ENCODE assay signal across 9 cellular contexts in the genomic region with DNA sequence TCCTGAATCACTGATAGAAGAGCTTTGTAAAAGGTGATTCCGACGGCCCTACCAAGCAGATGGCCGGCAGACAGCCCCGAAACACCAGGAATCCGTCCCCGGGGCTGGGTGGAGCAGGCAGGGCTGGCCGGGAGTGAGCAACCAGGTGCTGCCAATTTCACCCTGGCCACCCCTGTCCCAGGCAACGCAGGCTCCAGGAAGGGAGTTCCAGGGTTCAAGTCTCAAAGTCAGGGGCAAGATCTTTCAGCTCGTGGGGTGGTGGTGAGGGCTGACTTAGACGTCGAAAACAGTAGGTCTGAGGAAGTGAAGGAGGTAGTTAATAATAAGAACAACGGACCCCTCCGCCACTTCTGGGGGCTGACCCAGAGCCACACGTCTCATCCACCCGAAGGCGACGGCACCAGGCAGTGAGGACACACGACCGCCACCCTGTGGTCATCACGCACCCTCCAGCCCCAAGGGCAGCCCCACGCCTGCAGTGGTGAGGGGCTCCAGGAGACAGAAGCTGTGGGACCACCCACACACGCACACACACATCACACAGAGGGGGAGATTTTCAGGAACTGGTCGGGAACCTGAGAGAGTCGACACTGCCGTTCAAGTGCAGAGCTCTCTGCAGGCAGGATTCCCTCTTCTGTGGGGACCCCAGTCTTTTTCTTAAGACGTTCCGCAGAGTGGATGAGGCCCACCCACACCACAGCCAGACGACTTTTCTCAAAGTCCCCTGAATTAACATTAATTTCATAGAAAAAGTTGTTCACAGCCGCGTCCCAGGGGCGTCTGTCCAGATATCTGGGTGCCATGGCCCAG.
DNase-seq lines count a peak whose midpoint lies in the region; ATAC-seq and TF ChIP-seq lines count a peak whose summit lies in the region.
"Had no signal": no experiment of that assay in that cellular context is flagged by ENCODE, and none has a peak within 500 bp of the region (broad histone marks: within the 10 kb centered on the region; RNA-seq: fewer than 3 reads in every experiment).

No MANE protein-coding gene starts in this region.

- peaks cover 33 to 72% of the 10 kb centered on the region in 2 donors for H3K27me3 Mint-ChIP-seq in effector memory CD8-positive, alpha-beta T cell

- no peak overlapping the region for H3K4me3 ChIP-seq in H7 (ENCODE audit: insufficient read depth, low read depth, low read length)
- H3K4me3 ChIP-seq in astrocyte of the cerebellum (ENCODE audit: low read depth, low read length), result no peak overlapping the region
- H3K4me3 ChIP-seq in liver (ENCODE audit: low read depth in 1 of 3, low read length in 3 of 3), result no peak overlapping the region

- DNase-seq in DMS79 (lab: John Stamatoyannopoulos, UW) (peak; percentile 54), H7 (peak; percentile 88), astrocyte of the cerebellum (ENCODE audit: low read depth) (no peak), activated gamma-delta T cell (lab: John Stamatoyannopoulos, UW) (no peak), NCI-H2081 treated with DMSO at 0.1 percent for 48 hours (lab: John Stamatoyannopoulos, UW) (no peak)
- no peak for DNase-seq in effector memory CD8-positive, alpha-beta T cell

- no peak overlapping the region for H3K27ac ChIP-seq in liver (ENCODE audit: low read depth in 1 of 2, low read length in 2 of 2)

- peaks cover 0 to 2% of the 10 kb centered on the region in 2 donors for H3K4me1 Mint-ChIP-seq in effector memory CD8-positive, alpha-beta T cell (ENCODE audit: low read depth in 2 of 2)
- H3K4me1 Mint-ChIP-seq: nephron had no signal

- ATAC-seq in HG03139 (IDR thresholded peaks at IDR 0.05; ENCODE audit: unreplicated experiment), result no peak
- ATAC-seq in effector memory CD8-positive, alpha-beta T cell (replicated peaks), result no peak

- no peak overlapping the region for H3K4me3 Mint-ChIP-seq in effector memory CD8-positive, alpha-beta T cell
- H3K4me3 Mint-ChIP-seq: nephron had no signal

- H3K9ac ChIP-seq in liver (ENCODE audit: low read depth in 1 of 2, low read length in 2 of 2), result no peak overlapping the region

- H3K9me3 Mint-ChIP-seq in effector memory CD8-positive, alpha-beta T cell, result no peaks in the 10 kb centered on the region

- H3K27me3 ChIP-seq in H7 (ENCODE audit: control insufficient read depth, insufficient read depth, low read length) (no peaks in the 10 kb centered on the region; the same call in 1 of the 2 replicates), liver (ENCODE audit: control insufficient read depth in 4 of 4, insufficient read depth in 4 of 4, low read length in 3 of 4) (no peaks in the 10 kb centered on the region)

- peak in 1 of 2 donors; percentile 43 for TF ChIP-seq RAD21 in liver (IDR thresholded peaks at IDR 0.05)

- no peaks in the 10 kb centered on the region for H3K4me1 ChIP-seq in liver (ENCODE audit: control insufficient read depth in 4 of 4, insufficient read depth in 4 of 4, low read length in 3 of 4)

- in situ Hi-C loops in astrocyte of the cerebellum (cut with HindIII; ENCODE audit: low sequenced_read_pairs), result no loop called here

- TF ChIP-seq CTCF in astrocyte of the cerebellum (IDR thresholded peaks at IDR 0.05; ENCODE audit: low read depth, low read length, missing control alignments) (peak; percentile 42), liver (IDR thresholded peaks at IDR 0.05; ENCODE audit: low read depth, low read length, missing input control) (peak; percentile 30)

- WGBS in liver, result 45% methylated on average over 31 of the region's 31 CpGs

- peaks cover 3% of the 10 kb centered on the region for H3K36me3 Mint-ChIP-seq in effector memory CD8-positive, alpha-beta T cell (ENCODE audit: insufficient read depth)

- H3K9me3 ChIP-seq in liver (ENCODE audit: control insufficient read depth in 4 of 4, low read length in 3 of 4), result no peaks in the 10 kb centered on the region

- no peak overlapping the region for H3K27ac Mint-ChIP-seq in effector memory CD8-positive, alpha-beta T cell
- H3K27ac Mint-ChIP-seq: nephron had no signal

- H3K36me3 ChIP-seq in H7 (replicated peaks; ENCODE audit: control insufficient read depth, insufficient read depth, low read length) (no peaks in the 10 kb centered on the region), liver (ENCODE audit: control insufficient read depth in 4 of 4, insufficient read depth in 3 of 4, low read depth in 1 of 4, low read length in 3 of 4) (no peaks in the 10 kb centered on the region)

TF ChIP-seq in liver, 16 proteins besides CTCF, POLR2A, EP300 and RAD21:
- no peak for TF ChIP-seq HNF4G (IDR thresholded peaks at IDR 0.05)
- no peak for TF ChIP-seq RXRA (IDR thresholded peaks at IDR 0.05)
- TF ChIP-seq SP1 (IDR thresholded peaks at IDR 0.05), result no peak
- TF ChIP-seq, protein P1, sequence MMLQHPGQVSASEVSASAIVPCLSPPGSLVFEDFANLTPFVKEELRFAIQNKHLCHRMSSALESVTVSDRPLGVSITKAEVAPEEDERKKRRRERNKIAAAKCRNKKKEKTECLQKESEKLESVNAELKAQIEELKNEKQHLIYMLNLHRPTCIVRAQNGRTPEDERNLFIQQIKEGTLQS (IDR thresholded peaks at IDR 0.05), result no peak
- TF ChIP-seq TAF1 (conservative IDR thresholded peaks at IDR 0.05), result no peak
- TF ChIP-seq, protein P2, sequence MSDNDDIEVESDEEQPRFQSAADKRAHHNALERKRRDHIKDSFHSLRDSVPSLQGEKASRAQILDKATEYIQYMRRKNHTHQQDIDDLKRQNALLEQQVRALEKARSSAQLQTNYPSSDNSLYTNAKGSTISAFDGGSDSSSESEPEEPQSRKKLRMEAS (IDR thresholded peaks at IDR 0.05), result no peak
- TF ChIP-seq HNF4A (conservative IDR thresholded peaks at IDR 0.05), result no peak
- TF ChIP-seq JUND (IDR thresholded peaks at IDR 0.05), result no peak
- TF ChIP-seq, protein P3, sequence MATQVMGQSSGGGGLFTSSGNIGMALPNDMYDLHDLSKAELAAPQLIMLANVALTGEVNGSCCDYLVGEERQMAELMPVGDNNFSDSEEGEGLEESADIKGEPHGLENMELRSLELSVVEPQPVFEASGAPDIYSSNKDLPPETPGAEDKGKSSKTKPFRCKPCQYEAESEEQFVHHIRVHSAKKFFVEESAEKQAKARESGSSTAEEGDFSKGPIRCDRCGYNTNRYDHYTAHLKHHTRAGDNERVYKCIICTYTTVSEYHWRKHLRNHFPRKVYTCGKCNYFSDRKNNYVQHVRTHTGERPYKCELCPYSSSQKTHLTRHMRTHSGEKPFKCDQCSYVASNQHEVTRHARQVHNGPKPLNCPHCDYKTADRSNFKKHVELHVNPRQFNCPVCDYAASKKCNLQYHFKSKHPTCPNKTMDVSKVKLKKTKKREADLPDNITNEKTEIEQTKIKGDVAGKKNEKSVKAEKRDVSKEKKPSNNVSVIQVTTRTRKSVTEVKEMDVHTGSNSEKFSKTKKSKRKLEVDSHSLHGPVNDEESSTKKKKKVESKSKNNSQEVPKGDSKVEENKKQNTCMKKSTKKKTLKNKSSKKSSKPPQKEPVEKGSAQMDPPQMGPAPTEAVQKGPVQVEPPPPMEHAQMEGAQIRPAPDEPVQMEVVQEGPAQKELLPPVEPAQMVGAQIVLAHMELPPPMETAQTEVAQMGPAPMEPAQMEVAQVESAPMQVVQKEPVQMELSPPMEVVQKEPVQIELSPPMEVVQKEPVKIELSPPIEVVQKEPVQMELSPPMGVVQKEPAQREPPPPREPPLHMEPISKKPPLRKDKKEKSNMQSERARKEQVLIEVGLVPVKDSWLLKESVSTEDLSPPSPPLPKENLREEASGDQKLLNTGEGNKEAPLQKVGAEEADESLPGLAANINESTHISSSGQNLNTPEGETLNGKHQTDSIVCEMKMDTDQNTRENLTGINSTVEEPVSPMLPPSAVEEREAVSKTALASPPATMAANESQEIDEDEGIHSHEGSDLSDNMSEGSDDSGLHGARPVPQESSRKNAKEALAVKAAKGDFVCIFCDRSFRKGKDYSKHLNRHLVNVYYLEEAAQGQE (IDR thresholded peaks at IDR 0.05), result no peak
- TF ChIP-seq FOXA1 (IDR thresholded peaks at IDR 0.05), result no peak
- TF ChIP-seq YY1 (IDR thresholded peaks at IDR 0.05), result no peak
- no peak for TF ChIP-seq NR2F2 (IDR thresholded peaks at IDR 0.05)
- no peak for TF ChIP-seq GABPA (IDR thresholded peaks at IDR 0.05 in 1 of 2, conservative IDR thresholded peaks at IDR 0.05 in 1 of 2)
- no peak for TF ChIP-seq EGR1 (IDR thresholded peaks at IDR 0.05; ENCODE audit: low read depth in 2 of 2)
- TF ChIP-seq, protein P4, sequence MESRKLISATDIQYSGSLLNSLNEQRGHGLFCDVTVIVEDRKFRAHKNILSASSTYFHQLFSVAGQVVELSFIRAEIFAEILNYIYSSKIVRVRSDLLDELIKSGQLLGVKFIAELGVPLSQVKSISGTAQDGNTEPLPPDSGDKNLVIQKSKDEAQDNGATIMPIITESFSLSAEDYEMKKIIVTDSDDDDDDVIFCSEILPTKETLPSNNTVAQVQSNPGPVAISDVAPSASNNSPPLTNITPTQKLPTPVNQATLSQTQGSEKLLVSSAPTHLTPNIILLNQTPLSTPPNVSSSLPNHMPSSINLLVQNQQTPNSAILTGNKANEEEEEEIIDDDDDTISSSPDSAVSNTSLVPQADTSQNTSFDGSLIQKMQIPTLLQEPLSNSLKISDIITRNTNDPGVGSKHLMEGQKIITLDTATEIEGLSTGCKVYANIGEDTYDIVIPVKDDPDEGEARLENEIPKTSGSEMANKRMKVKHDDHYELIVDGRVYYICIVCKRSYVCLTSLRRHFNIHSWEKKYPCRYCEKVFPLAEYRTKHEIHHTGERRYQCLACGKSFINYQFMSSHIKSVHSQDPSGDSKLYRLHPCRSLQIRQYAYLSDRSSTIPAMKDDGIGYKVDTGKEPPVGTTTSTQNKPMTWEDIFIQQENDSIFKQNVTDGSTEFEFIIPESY (IDR thresholded peaks at IDR 0.05), result no peak
- TF ChIP-seq FOXA2 (IDR thresholded peaks at IDR 0.05), result no peak

Comparison
In these comparisons a context has a peak if more than half of its experiments do, and no peak if none do; other contexts are left out.
1. DNase-seq: peak in DMS79 (single experiment) and H7 (single experiment); none in astrocyte of the cerebellum (single experiment), effector memory CD8-positive, alpha-beta T cell (0 of 3), activated gamma-delta T cell (single experiment) and NCI-H2081 treated with DMSO at 0.1 percent for 48 hours (single experiment).